In the genomic region with DNA sequence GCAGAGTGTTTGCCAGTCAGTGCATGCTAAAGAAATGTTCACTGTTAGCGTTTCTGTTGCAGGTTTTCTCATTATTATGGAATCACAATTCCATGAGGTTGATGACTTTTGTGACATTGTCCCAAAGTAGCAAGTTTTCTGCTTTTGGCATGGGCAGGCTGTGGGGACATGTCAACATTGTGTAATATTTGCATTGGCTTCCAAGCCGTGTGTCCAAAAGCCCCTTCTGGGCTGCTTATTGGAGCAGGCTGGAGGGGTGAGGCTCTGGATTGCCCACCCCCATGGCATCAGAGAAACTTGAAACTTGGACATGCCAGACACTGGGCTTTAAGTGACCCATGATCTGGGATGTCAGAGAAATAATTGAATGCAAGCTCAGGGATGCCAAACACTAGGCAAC, we compare ENCODE assay signal across 3 cellular contexts.
TF ChIP-seq lines count a peak whose summit lies in the region.

No MANE protein-coding gene starts in this region.

TF ChIP-seq in H1, 55 proteins besides CTCF, POLR2A, EP300 and RAD21:
- no peak for TF ChIP-seq FOSL1 (IDR thresholded peaks at IDR 0.05; ENCODE audit: insufficient read depth, low read depth, low read length)
- TF ChIP-seq CBX5 (IDR thresholded peaks at IDR 0.05; ENCODE audit: low read depth, low read length) = no peak
- TF ChIP-seq, protein P1, sequence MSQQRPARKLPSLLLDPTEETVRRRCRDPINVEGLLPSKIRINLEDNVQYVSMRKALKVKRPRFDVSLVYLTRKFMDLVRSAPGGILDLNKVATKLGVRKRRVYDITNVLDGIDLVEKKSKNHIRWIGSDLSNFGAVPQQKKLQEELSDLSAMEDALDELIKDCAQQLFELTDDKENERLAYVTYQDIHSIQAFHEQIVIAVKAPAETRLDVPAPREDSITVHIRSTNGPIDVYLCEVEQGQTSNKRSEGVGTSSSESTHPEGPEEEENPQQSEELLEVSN (IDR thresholded peaks at IDR 0.05) = no peak
- no peak for TF ChIP-seq TAF1 (IDR thresholded peaks at IDR 0.05; ENCODE audit: low read depth, low read length)
- TF ChIP-seq HDAC2 (IDR thresholded peaks at IDR 0.05; ENCODE audit: borderline replicate concordance in 1 of 2, low read depth in 2 of 2, low read length in 2 of 2) = no peak
- no peak for TF ChIP-seq CHD1 (IDR thresholded peaks at IDR 0.05; ENCODE audit: low read depth, low read length)
TF ChIP-seq in H1: peak in this region for 0.

TF ChIP-seq in HepG2, 621 proteins besides CTCF, POLR2A, EP300 and RAD21:
- no peak for TF ChIP-seq AKAP8 (CRISPR knock-in tag; IDR thresholded peaks at IDR 0.05)
- no peak for TF ChIP-seq PAF1 (CRISPR knock-in tag; IDR thresholded peaks at IDR 0.05)
- no peak for TF ChIP-seq NR2C2 (CRISPR knock-in tag; IDR thresholded peaks at IDR 0.05; ENCODE audit: borderline replicate concordance)
- no peak for TF ChIP-seq NAIF1 (CRISPR knock-in tag; IDR thresholded peaks at IDR 0.05; ENCODE audit: borderline replicate concordance)
- no peak for TF ChIP-seq TCF7L2 (IDR thresholded peaks at IDR 0.05; ENCODE audit: low read depth, low read length)
- TF ChIP-seq ZNF547 (CRISPR knock-in tag; IDR thresholded peaks at IDR 0.05) = no peak
- TF ChIP-seq ZNF468 (CRISPR knock-in tag; IDR thresholded peaks at IDR 0.05) = no peak
- TF ChIP-seq, protein P2, sequence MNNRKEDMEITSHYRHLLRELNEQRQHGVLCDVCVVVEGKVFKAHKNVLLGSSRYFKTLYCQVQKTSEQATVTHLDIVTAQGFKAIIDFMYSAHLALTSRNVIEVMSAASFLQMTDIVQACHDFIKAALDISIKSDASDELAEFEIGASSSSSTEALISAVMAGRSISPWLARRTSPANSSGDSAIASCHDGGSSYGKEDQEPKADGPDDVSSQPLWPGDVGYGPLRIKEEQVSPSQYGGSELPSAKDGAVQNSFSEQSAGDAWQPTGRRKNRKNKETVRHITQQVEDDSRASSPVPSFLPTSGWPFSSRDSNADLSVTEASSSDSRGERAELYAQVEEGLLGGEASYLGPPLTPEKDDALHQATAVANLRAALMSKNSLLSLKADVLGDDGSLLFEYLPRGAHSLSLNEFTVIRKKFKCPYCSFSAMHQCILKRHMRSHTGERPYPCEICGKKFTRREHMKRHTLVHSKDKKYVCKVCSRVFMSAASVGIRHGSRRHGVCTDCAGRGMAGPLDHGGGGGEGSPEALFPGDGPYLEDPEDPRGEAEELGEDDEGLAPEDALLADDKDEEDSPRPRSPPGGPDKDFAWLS (CRISPR knock-in tag; IDR thresholded peaks at IDR 0.05; ENCODE audit: borderline replicate concordance) = no peak
- TF ChIP-seq ZNF660 (CRISPR knock-in tag; IDR thresholded peaks at IDR 0.05; ENCODE audit: borderline replicate concordance, low read depth) = no peak
- no peak for TF ChIP-seq ARNT (IDR thresholded peaks at IDR 0.05)
- no peak for TF ChIP-seq KLF11 (CRISPR knock-in tag; IDR thresholded peaks at IDR 0.05)
- no peak for TF ChIP-seq DPF2 (CRISPR knock-in tag; IDR thresholded peaks at IDR 0.05; ENCODE audit: borderline replicate concordance, low read depth)
- TF ChIP-seq, protein P3, sequence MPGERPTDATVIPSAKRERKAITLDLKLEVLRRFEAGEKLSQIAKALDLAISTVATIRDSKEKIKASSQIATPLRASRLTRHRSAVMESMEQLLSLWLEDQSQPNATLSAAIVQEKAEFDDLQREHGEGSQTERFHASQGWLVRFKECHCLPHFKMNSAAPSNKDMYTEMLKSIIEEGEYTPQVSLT (CRISPR knock-in tag; IDR thresholded peaks at IDR 0.05; ENCODE audit: borderline replicate concordance, low read depth) = no peak
- no peak for TF ChIP-seq ZSCAN22 (CRISPR knock-in tag; IDR thresholded peaks at IDR 0.05)
- TF ChIP-seq STAT5B (CRISPR knock-in tag; IDR thresholded peaks at IDR 0.05) = no peak

TF ChIP-seq in SK-N-SH, 30 proteins besides CTCF, POLR2A, EP300 and RAD21:
- TF ChIP-seq TEAD4 (IDR thresholded peaks at IDR 0.05; ENCODE audit: borderline replicate concordance, insufficient read depth) (no peak), NFIC (IDR thresholded peaks at IDR 0.05; ENCODE audit: borderline replicate concordance) (no peak), SIN3A (IDR thresholded peaks at IDR 0.05; ENCODE audit: borderline replicate concordance, low read depth, low read length) (no peak), JUND (IDR thresholded peaks at IDR 0.05) (no peak), TCF12 (IDR thresholded peaks at IDR 0.05) (no peak), ELF1 (IDR thresholded peaks at IDR 0.05) (no peak), SMC3 (IDR thresholded peaks at IDR 0.05; ENCODE audit: low read depth, low read length) (no peak)
- TF ChIP-seq, protein P4, sequence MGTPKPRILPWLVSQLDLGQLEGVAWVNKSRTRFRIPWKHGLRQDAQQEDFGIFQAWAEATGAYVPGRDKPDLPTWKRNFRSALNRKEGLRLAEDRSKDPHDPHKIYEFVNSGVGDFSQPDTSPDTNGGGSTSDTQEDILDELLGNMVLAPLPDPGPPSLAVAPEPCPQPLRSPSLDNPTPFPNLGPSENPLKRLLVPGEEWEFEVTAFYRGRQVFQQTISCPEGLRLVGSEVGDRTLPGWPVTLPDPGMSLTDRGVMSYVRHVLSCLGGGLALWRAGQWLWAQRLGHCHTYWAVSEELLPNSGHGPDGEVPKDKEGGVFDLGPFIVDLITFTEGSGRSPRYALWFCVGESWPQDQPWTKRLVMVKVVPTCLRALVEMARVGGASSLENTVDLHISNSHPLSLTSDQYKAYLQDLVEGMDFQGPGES (IDR thresholded peaks at IDR 0.05; ENCODE audit: low read depth, low read length) = no peak
